1 cellular context compared by ENCODE assay signal in genomic region chr11:3855808-3856491, GRCh38.
TF ChIP-seq lines count a peak whose summit lies in the region.

No MANE protein-coding gene starts in this region.

TF ChIP-seq in K562, 482 proteins besides CTCF, POLR2A, EP300 and RAD21 (continued from another document and continues in another):
- TF ChIP-seq, protein P1, sequence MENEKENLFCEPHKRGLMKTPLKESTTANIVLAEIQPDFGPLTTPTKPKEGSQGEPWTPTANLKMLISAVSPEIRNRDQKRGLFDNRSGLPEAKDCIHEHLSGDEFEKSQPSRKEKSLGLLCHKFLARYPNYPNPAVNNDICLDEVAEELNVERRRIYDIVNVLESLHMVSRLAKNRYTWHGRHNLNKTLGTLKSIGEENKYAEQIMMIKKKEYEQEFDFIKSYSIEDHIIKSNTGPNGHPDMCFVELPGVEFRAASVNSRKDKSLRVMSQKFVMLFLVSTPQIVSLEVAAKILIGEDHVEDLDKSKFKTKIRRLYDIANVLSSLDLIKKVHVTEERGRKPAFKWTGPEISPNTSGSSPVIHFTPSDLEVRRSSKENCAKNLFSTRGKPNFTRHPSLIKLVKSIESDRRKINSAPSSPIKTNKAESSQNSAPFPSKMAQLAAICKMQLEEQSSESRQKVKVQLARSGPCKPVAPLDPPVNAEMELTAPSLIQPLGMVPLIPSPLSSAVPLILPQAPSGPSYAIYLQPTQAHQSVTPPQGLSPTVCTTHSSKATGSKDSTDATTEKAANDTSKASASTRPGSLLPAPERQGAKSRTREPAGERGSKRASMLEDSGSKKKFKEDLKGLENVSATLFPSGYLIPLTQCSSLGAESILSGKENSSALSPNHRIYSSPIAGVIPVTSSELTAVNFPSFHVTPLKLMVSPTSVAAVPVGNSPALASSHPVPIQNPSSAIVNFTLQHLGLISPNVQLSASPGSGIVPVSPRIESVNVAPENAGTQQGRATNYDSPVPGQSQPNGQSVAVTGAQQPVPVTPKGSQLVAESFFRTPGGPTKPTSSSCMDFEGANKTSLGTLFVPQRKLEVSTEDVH (IDR thresholded peaks at IDR 0.05; ENCODE audit: low read depth, partially characterized antibody): no peak
- TF ChIP-seq THAP7 (CRISPR knock-in tag; IDR thresholded peaks at IDR 0.05): no peak
- TF ChIP-seq POLR2H (tag; IDR thresholded peaks at IDR 0.05; ENCODE audit: low read depth): no peak
- no peak for TF ChIP-seq ZNF561 (CRISPR knock-in tag; conservative IDR thresholded peaks at IDR 0.05)
- TF ChIP-seq PRMT5 (CRISPR knock-in tag; IDR thresholded peaks at IDR 0.05): no peak
- no peak for TF ChIP-seq SMARCA4 (IDR thresholded peaks at IDR 0.05)
- TF ChIP-seq ZNF717 (CRISPR knock-in tag; IDR thresholded peaks at IDR 0.05): no peak
- TF ChIP-seq SNRNP70 (optimal IDR thresholded peaks at IDR 0.05; ENCODE audit: low read depth, low read length): no peak
- no peak for TF ChIP-seq HNRNPUL1 (IDR thresholded peaks at IDR 0.05; ENCODE audit: low read length)
- TF ChIP-seq, protein P2, sequence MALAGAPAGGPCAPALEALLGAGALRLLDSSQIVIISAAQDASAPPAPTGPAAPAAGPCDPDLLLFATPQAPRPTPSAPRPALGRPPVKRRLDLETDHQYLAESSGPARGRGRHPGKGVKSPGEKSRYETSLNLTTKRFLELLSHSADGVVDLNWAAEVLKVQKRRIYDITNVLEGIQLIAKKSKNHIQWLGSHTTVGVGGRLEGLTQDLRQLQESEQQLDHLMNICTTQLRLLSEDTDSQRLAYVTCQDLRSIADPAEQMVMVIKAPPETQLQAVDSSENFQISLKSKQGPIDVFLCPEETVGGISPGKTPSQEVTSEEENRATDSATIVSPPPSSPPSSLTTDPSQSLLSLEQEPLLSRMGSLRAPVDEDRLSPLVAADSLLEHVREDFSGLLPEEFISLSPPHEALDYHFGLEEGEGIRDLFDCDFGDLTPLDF (CRISPR knock-in tag; IDR thresholded peaks at IDR 0.05): peak; percentile 40; the same call in 1 of the 2 replicates
- TF ChIP-seq USF1 (CRISPR knock-in tag; IDR thresholded peaks at IDR 0.05): 0 out of 2 replicates have a peak, but pooled peaks have one; percentile 34
- TF ChIP-seq PKNOX1 (IDR thresholded peaks at IDR 0.05): 0 out of 2 replicates have a peak, but pooled peaks have one; percentile 4
- no peak for TF ChIP-seq ZBTB2 (IDR thresholded peaks at IDR 0.05)
- no peak for TF ChIP-seq HIVEP1 (CRISPR knock-in tag; IDR thresholded peaks at IDR 0.05)
- peak; percentile 72 for TF ChIP-seq ZNF263 (CRISPR knock-in tag; IDR thresholded peaks at IDR 0.05; ENCODE audit: borderline replicate concordance)
- no peak for TF ChIP-seq STAT5A (IDR thresholded peaks at IDR 0.05; ENCODE audit: borderline replicate concordance, low read length)
- TF ChIP-seq, protein P3, sequence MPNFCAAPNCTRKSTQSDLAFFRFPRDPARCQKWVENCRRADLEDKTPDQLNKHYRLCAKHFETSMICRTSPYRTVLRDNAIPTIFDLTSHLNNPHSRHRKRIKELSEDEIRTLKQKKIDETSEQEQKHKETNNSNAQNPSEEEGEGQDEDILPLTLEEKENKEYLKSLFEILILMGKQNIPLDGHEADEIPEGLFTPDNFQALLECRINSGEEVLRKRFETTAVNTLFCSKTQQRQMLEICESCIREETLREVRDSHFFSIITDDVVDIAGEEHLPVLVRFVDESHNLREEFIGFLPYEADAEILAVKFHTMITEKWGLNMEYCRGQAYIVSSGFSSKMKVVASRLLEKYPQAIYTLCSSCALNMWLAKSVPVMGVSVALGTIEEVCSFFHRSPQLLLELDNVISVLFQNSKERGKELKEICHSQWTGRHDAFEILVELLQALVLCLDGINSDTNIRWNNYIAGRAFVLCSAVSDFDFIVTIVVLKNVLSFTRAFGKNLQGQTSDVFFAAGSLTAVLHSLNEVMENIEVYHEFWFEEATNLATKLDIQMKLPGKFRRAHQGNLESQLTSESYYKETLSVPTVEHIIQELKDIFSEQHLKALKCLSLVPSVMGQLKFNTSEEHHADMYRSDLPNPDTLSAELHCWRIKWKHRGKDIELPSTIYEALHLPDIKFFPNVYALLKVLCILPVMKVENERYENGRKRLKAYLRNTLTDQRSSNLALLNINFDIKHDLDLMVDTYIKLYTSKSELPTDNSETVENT (CRISPR knock-in tag; IDR thresholded peaks at IDR 0.05): peak; percentile 37; the same call in 1 of the 2 replicates
- TF ChIP-seq ZNF232 (CRISPR knock-in tag; IDR thresholded peaks at IDR 0.05): no peak
- no peak for TF ChIP-seq PPARD (CRISPR knock-in tag; IDR thresholded peaks at IDR 0.05)
- TF ChIP-seq RFX1 (IDR thresholded peaks at IDR 0.05): no peak
- no peak for TF ChIP-seq ZFP30 (CRISPR knock-in tag; IDR thresholded peaks at IDR 0.05; ENCODE audit: borderline replicate concordance)
- TF ChIP-seq TEAD1 (CRISPR knock-in tag; IDR thresholded peaks at IDR 0.05): peak in 1 of 2 experiments; percentile 65; a peak in 2 of 4 replicates
- TF ChIP-seq, protein P4, sequence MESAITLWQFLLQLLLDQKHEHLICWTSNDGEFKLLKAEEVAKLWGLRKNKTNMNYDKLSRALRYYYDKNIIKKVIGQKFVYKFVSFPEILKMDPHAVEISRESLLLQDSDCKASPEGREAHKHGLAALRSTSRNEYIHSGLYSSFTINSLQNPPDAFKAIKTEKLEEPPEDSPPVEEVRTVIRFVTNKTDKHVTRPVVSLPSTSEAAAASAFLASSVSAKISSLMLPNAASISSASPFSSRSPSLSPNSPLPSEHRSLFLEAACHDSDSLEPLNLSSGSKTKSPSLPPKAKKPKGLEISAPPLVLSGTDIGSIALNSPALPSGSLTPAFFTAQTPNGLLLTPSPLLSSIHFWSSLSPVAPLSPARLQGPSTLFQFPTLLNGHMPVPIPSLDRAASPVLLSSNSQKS (CRISPR knock-in tag; IDR thresholded peaks at IDR 0.05): no peak
- peak; percentile 13; the same call in 1 of the 2 replicates for TF ChIP-seq BHLHE40 (IDR thresholded peaks at IDR 0.05; ENCODE audit: low read length)
- TF ChIP-seq KHSRP (IDR thresholded peaks at IDR 0.05): no peak
- no peak for TF ChIP-seq ZNF79 (CRISPR knock-in tag; IDR thresholded peaks at IDR 0.05; ENCODE audit: low read depth)
- TF ChIP-seq ZNF143 (CRISPR knock-in tag; IDR thresholded peaks at IDR 0.05): peak; percentile 37; the same call in 1 of the 2 replicates
- TF ChIP-seq ZNF76 (CRISPR knock-in tag; IDR thresholded peaks at IDR 0.05; ENCODE audit: borderline replicate concordance): no peak
- no peak for TF ChIP-seq ZNF668 (CRISPR knock-in tag; IDR thresholded peaks at IDR 0.05)
- TF ChIP-seq SAP30 (IDR thresholded peaks at IDR 0.05; ENCODE audit: borderline replicate concordance, insufficient read depth, low read depth, low read length, poor library complexity, severe bottlenecking): peak; percentile 18
- no peak for TF ChIP-seq CTBP1 (IDR thresholded peaks at IDR 0.05; ENCODE audit: borderline replicate concordance)
- TF ChIP-seq TAF15 (IDR thresholded peaks at IDR 0.05; ENCODE audit: low read depth, low read length): no peak
- no peak for TF ChIP-seq SRF (CRISPR knock-in tag; IDR thresholded peaks at IDR 0.05)
- no peak for TF ChIP-seq ZFP91 (CRISPR knock-in tag; IDR thresholded peaks at IDR 0.05)
- TF ChIP-seq ZBTB26 (CRISPR knock-in tag; IDR thresholded peaks at IDR 0.05): no peak
- TF ChIP-seq CTCFL (IDR thresholded peaks at IDR 0.05; ENCODE audit: borderline replicate concordance, insufficient read depth, low read depth, low read length, poor library complexity, severe bottlenecking): no peak
- TF ChIP-seq FOSL1 (tag; conservative IDR thresholded peaks at IDR 0.05): no peak
- TF ChIP-seq SMAD3 (CRISPR knock-in tag; conservative IDR thresholded peaks at IDR 0.05): no peak
- TF ChIP-seq NFYB (IDR thresholded peaks at IDR 0.05; ENCODE audit: extremely low read depth, insufficient read length): no peak
- TF ChIP-seq, protein P5, sequence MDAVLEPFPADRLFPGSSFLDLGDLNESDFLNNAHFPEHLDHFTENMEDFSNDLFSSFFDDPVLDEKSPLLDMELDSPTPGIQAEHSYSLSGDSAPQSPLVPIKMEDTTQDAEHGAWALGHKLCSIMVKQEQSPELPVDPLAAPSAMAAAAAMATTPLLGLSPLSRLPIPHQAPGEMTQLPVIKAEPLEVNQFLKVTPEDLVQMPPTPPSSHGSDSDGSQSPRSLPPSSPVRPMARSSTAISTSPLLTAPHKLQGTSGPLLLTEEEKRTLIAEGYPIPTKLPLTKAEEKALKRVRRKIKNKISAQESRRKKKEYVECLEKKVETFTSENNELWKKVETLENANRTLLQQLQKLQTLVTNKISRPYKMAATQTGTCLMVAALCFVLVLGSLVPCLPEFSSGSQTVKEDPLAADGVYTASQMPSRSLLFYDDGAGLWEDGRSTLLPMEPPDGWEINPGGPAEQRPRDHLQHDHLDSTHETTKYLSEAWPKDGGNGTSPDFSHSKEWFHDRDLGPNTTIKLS (IDR thresholded peaks at IDR 0.05; ENCODE audit: borderline replicate concordance, low read depth): no peak
- TF ChIP-seq, protein P6, sequence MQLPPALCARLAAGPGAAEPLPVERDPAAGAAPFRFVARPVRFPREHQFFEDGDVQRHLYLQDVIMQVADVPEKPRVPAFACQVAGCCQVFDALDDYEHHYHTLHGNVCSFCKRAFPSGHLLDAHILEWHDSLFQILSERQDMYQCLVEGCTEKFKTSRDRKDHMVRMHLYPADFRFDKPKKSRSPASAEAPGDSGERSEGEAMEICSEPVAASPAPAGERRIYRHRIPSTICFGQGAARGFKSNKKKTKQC (CRISPR knock-in tag; IDR thresholded peaks at IDR 0.05): no peak; the same call in 1 of the 2 replicates
- no peak for TF ChIP-seq RBBP5 (IDR thresholded peaks at IDR 0.05; ENCODE audit: borderline replicate concordance, insufficient read depth, low read length, poor library complexity, severe bottlenecking)
